ENCODE assay signal across 1 cellular context in the genomic region with DNA sequence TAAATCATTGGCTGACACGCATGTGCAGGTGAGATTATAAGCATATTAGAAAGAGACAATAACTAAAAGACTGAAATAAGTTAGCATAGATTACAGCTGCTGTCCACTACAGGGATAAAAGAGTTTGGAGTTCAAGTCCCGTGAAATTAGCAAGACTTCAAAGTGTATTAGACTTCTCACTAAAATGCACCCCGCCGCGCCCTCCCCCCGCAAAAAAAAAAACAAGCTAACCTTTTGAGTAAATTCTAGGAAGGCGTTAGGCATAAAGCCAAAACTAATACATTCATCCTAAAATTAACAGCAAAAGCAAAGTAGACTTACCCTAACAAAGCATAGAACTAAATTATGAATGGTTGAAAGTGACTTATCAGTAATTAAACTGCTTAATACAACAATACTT.
TF ChIP-seq lines count a peak whose summit lies in the region.

No MANE protein-coding gene starts in this region.

TF ChIP-seq in GM23338, 12 proteins besides CTCF, POLR2A, EP300 and RAD21 (continued from another document):
- TF ChIP-seq, protein P1, sequence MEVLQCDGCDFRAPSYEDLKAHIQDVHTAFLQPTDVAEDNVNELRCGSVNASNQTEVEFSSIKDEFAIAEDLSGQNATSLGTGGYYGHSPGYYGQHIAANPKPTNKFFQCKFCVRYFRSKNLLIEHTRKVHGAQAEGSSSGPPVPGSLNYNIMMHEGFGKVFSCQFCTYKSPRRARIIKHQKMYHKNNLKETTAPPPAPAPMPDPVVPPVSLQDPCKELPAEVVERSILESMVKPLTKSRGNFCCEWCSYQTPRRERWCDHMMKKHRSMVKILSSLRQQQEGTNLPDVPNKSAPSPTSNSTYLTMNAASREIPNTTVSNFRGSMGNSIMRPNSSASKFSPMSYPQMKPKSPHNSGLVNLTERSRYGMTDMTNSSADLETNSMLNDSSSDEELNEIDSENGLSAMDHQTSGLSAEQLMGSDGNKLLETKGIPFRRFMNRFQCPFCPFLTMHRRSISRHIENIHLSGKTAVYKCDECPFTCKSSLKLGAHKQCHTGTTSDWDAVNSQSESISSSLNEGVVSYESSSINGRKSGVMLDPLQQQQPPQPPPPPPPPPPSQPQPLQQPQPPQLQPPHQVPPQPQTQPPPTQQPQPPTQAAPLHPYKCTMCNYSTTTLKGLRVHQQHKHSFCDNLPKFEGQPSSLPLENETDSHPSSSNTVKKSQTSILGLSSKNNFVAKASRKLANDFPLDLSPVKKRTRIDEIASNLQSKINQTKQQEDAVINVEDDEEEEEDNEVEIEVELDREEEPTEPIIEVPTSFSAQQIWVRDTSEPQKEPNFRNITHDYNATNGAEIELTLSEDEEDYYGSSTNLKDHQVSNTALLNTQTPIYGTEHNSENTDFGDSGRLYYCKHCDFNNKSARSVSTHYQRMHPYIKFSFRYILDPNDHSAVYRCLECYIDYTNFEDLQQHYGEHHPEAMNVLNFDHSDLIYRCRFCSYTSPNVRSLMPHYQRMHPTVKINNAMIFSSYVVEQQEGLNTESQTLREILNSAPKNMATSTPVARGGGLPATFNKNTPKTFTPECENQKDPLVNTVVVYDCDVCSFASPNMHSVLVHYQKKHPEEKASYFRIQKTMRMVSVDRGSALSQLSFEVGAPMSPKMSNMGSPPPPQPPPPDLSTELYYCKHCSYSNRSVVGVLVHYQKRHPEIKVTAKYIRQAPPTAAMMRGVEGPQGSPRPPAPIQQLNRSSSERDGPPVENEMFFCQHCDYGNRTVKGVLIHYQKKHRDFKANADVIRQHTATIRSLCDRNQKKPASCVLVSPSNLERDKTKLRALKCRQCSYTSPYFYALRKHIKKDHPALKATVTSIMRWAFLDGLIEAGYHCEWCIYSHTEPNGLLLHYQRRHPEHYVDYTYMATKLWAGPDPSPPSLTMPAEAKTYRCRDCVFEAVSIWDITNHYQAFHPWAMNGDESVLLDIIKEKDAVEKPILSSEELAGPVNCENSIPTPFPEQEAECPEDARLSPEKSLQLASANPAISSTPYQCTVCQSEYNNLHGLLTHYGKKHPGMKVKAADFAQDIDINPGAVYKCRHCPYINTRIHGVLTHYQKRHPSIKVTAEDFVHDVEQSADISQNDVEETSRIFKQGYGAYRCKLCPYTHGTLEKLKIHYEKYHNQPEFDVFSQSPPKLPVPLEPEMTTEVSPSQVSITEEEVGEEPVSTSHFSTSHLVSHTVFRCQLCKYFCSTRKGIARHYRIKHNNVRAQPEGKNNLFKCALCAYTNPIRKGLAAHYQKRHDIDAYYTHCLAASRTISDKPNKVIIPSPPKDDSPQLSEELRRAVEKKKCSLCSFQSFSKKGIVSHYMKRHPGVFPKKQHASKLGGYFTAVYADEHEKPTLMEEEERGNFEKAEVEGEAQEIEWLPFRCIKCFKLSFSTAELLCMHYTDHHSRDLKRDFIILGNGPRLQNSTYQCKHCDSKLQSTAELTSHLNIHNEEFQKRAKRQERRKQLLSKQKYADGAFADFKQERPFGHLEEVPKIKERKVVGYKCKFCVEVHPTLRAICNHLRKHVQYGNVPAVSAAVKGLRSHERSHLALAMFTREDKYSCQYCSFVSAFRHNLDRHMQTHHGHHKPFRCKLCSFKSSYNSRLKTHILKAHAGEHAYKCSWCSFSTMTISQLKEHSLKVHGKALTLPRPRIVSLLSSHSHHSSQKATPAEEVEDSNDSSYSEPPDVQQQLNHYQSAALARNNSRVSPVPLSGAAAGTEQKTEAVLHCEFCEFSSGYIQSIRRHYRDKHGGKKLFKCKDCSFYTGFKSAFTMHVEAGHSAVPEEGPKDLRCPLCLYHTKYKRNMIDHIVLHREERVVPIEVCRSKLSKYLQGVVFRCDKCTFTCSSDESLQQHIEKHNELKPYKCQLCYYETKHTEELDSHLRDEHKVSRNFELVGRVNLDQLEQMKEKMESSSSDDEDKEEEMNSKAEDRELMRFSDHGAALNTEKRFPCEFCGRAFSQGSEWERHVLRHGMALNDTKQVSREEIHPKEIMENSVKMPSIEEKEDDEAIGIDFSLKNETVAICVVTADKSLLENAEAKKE (CRISPR knock-in tag; IDR thresholded peaks at IDR 0.05), result no peak
- TF ChIP-seq CREB1 (CRISPR knock-in tag; IDR thresholded peaks at IDR 0.05; ENCODE audit: low read depth) (no peak), ZNF114 (CRISPR knock-in tag; IDR thresholded peaks at IDR 0.05) (no peak), EZH2phosphoT487 (IDR thresholded peaks at IDR 0.05; ENCODE audit: unreplicated experiment) (no peak), EZH2 (IDR thresholded peaks at IDR 0.05; ENCODE audit: low read depth, unreplicated experiment) (no peak), JUNB (IDR thresholded peaks at IDR 0.05; ENCODE audit: unreplicated experiment) (no peak)
- TF ChIP-seq, protein P2, sequence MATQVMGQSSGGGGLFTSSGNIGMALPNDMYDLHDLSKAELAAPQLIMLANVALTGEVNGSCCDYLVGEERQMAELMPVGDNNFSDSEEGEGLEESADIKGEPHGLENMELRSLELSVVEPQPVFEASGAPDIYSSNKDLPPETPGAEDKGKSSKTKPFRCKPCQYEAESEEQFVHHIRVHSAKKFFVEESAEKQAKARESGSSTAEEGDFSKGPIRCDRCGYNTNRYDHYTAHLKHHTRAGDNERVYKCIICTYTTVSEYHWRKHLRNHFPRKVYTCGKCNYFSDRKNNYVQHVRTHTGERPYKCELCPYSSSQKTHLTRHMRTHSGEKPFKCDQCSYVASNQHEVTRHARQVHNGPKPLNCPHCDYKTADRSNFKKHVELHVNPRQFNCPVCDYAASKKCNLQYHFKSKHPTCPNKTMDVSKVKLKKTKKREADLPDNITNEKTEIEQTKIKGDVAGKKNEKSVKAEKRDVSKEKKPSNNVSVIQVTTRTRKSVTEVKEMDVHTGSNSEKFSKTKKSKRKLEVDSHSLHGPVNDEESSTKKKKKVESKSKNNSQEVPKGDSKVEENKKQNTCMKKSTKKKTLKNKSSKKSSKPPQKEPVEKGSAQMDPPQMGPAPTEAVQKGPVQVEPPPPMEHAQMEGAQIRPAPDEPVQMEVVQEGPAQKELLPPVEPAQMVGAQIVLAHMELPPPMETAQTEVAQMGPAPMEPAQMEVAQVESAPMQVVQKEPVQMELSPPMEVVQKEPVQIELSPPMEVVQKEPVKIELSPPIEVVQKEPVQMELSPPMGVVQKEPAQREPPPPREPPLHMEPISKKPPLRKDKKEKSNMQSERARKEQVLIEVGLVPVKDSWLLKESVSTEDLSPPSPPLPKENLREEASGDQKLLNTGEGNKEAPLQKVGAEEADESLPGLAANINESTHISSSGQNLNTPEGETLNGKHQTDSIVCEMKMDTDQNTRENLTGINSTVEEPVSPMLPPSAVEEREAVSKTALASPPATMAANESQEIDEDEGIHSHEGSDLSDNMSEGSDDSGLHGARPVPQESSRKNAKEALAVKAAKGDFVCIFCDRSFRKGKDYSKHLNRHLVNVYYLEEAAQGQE (IDR thresholded peaks at IDR 0.05; ENCODE audit: unreplicated experiment), result no peak
